8 cellular contexts compared by ENCODE assay signal in the genomic region with DNA sequence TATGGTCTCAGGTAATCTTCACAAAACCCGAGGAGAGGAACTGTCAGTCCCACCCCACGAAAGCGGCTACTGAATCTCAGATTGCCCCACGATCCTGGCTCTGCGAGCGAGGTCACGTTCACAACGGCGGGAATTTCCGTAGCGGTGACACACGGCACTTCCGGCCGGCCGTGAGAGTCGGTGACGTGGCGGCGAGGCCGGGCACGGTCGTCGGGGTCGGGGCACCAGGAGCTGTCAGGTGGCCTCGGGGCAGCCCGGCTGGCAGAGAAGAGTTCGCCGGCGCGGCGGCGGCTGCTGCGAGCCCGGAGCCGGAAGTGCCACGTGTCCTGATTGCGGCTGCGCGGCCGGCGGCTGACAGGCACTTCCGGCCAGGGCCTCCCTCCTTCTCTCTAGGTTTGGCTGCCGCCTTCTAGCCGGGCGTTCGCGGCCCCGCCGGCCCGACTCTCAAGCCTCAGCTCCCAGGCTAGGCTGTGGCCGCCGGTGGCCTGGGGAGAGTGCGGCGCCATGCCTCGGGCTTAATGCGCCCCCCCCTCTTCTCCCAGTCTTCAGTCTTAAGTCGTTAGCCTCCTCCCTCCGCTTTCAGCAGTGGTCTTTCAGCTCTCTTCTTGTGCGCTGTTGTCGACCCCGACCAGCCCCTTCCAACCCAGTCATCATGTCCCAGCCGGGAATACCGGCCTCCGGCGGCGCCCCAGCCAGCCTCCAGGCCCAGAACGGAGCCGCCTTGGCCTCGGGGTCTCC.
A peak's percentile ranks its signal among the peaks of the same experiment; 100 is the strongest.
DNase-seq lines count a peak whose midpoint lies in the region; ATAC-seq and TF ChIP-seq lines count a peak whose summit lies in the region.

A gene (plus strand): TSS at position 361 of the 738 bp plus-strand sequence. CDS start 292 bp downstream, at position 653.

- peak; percentile 88 for DNase-seq in Ammon's horn (ENCODE audit: low spot score)
- peak; percentile 45 for DNase-seq in NCI-H524 treated with DMSO at 0.1 percent for 48 hours (lab: John Stamatoyannopoulos, UW)
- DNase-seq in activated CD4-positive, alpha-beta T cell treated with anti-CD3 and anti-CD28 coated beads for 48 hours, result peak; percentile 94
- DNase-seq in kidney tubule cell (ENCODE audit: low spot score), result peak; percentile 96
- peak; percentile 54 to 86 (median 70) for DNase-seq in stimulated activated CD4-positive, alpha-beta T cell treated with anti-CD3 and anti-CD28 coated beads, Interleukin-1b, Interleukin-23, amount 100 ng/mL, for 24 hours (ENCODE audit: low read depth in 4 of 4, low spot score in 1 of 4)

- peak; percentile 87 for TF ChIP-seq POLR2A in GM19099 (IDR thresholded peaks at IDR 0.05; ENCODE audit: extremely low read depth, insufficient read length, low read depth)

- peak within 1 kb of the TSS; percentile 92 for H3K27ac ChIP-seq in cingulate gyrus (ENCODE audit: low read depth, low read length)

- peak; percentile 64 for ATAC-seq in HG03378 (IDR thresholded peaks at IDR 0.05; ENCODE audit: unreplicated experiment)

Comparison
In these comparisons a context has a peak if more than half of its experiments do, and no peak if none do; other contexts are left out.
1. Peak in every context shown above with its lines: DNase-seq, ATAC-seq and H3K27ac ChIP-seq.
2. DNase-seq: peak in every context shown above with its lines; median percentile 96 in kidney tubule cell; 94 in activated CD4-positive, alpha-beta T cell treated with anti-CD3 and anti-CD28 coated beads for 48 hours; 88 in Ammon's horn; 70 in stimulated activated CD4-positive, alpha-beta T cell treated with anti-CD3 and anti-CD28 coated beads, Interleukin-1b, Interleukin-23, amount 100 ng/mL, for 24 hours; 45 in NCI-H524 treated with DMSO at 0.1 percent for 48 hours.